1 cellular context compared by ENCODE assay signal in the genomic region with DNA sequence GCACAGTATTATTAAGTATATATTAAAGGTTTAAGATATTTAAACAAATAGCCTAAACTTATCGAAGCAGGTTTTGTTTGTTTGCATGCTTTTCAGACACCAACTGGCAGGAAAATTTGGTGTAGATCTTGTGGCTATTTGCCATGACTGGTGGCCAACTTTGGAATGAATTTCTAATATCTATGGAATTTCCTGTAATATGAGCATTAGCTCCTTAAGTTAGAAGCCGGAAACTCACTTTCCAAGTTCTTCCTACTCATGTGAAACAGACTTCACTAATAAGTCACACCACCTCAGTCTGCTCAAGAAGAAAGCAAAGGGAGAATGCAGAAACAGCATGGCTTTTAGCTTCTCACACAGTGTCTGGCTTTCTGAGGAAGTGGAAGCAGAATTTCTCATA.
TF ChIP-seq lines count a peak whose summit lies in the region.

No MANE protein-coding gene starts in this region.

TF ChIP-seq in IMR-90, 13 proteins besides CTCF, POLR2A, EP300 and RAD21:
- no peak for TF ChIP-seq CEBPB (IDR thresholded peaks at IDR 0.05; ENCODE audit: low read depth, low read length)
